Comparison of ENCODE assay signal across 9 cellular contexts in genomic region chr4:52641853-52642563, GRCh38. TPM values are rescaled to one million over a fixed set of nuclear protein-coding genes. Genes with fewer than 3 reads are reported as not detected.
DNase-seq lines count a peak whose midpoint lies in the region; ATAC-seq and TF ChIP-seq lines count a peak whose summit lies in the region.
"Had no signal": no experiment of that assay in that cellular context is flagged by ENCODE, and none has a peak within 500 bp of the region (broad histone marks: within the 10 kb centered on the region; RNA-seq: fewer than 3 reads in every experiment).

No MANE protein-coding gene starts in this region.

- peaks cover 9 to 25% of the 10 kb centered on the region in 2 experiments; a peak in 3 of 4 replicates for H3K4me1 ChIP-seq in SK-N-SH (ENCODE audit: control insufficient read depth in 1 of 2, insufficient read depth in 2 of 2, low read depth in 1 of 2, low read length in 1 of 2)
- no peaks in the 10 kb centered on the region for H3K4me1 ChIP-seq in MM.1S (ENCODE audit: low read length)

- no peak overlapping the region for H3K4me3 ChIP-seq in SK-N-SH (ENCODE audit: low read depth in 2 of 2, low read length in 1 of 2)
- no peak overlapping the region for H3K4me3 ChIP-seq in MM.1S (ENCODE audit: low read length)

- peaks cover 8% of the 10 kb centered on the region for H3K4me1 Mint-ChIP-seq in activated CD8-positive, alpha-beta T cell treated with anti-CD3 and anti-CD28 coated beads for 36 hours (ENCODE audit: low read depth)
- H3K4me1 Mint-ChIP-seq in activated CD8-positive, alpha-beta T cell treated with anti-CD3 and anti-CD28 coated beads, Interleukin-2, amount 10 ng/mL, durations not matched to agents 7 days and 5 days (ENCODE audit: low read depth): peaks cover 4% of the 10 kb centered on the region
- peaks cover 45% of the 10 kb centered on the region for H3K4me1 Mint-ChIP-seq in stimulated activated effector memory CD8-positive, alpha-beta T cell treated with anti-CD3 and anti-CD28 coated beads, Interleukin-12 subunit alpha, Interleukin-12 subunit beta, amount 100 ng/mL, for 72 hours

- intact Hi-C loops in activated CD8-positive, alpha-beta T cell treated with anti-CD3 and anti-CD28 coated beads for 36 hours (cut with micrococcal nuclease): no loop called here

- H2AFZ ChIP-seq in SK-N-SH (ENCODE audit: low read depth) (no peak overlapping the region), MM.1S (ENCODE audit: low read length) (no peak overlapping the region)

- no peak overlapping the region for H3K27ac Mint-ChIP-seq in activated CD8-positive, alpha-beta T cell treated with anti-CD3 and anti-CD28 coated beads for 36 hours
- no peak overlapping the region for H3K27ac Mint-ChIP-seq in activated CD8-positive, alpha-beta T cell treated with anti-CD3 and anti-CD28 coated beads, Interleukin-2, amount 10 ng/mL, durations not matched to agents 7 days and 5 days
- no peak overlapping the region for H3K27ac Mint-ChIP-seq in stimulated activated effector memory CD8-positive, alpha-beta T cell treated with anti-CD3 and anti-CD28 coated beads, Interleukin-12 subunit alpha, Interleukin-12 subunit beta, amount 100 ng/mL, for 72 hours

- DNase-seq in activated CD8-positive, alpha-beta T cell treated with anti-CD3 and anti-CD28 coated beads for 36 hours: no peak
- no peak for DNase-seq in activated CD8-positive, alpha-beta T cell treated with anti-CD3 and anti-CD28 coated beads, Interleukin-2, amount 10 ng/mL, durations not matched to agents 7 days and 5 days
- DNase-seq in SK-N-SH (no peak), AML-193 (lab: John Stamatoyannopoulos, UW) (no peak), MM.1S (no peak), NCI-H2081 treated with DMSO at 0.1 percent for 48 hours (lab: John Stamatoyannopoulos, UW) (no peak)
- no peak for DNase-seq in stimulated activated effector memory CD8-positive, alpha-beta T cell treated with anti-CD3 and anti-CD28 coated beads, Interleukin-12 subunit alpha, Interleukin-12 subunit beta, amount 100 ng/mL, for 72 hours (ENCODE audit: low spot score in 2 of 2)
- DNase-seq: cerebellar nuclear complex had no signal

- no peaks in the 10 kb centered on the region for H3K9me3 Mint-ChIP-seq in activated CD8-positive, alpha-beta T cell treated with anti-CD3 and anti-CD28 coated beads for 36 hours
- no peaks in the 10 kb centered on the region for H3K9me3 Mint-ChIP-seq in activated CD8-positive, alpha-beta T cell treated with anti-CD3 and anti-CD28 coated beads, Interleukin-2, amount 10 ng/mL, durations not matched to agents 7 days and 5 days (ENCODE audit: insufficient read depth)
- H3K9me3 Mint-ChIP-seq in stimulated activated effector memory CD8-positive, alpha-beta T cell treated with anti-CD3 and anti-CD28 coated beads, Interleukin-12 subunit alpha, Interleukin-12 subunit beta, amount 100 ng/mL, for 72 hours: no peaks in the 10 kb centered on the region

- TF ChIP-seq RAD21 in SK-N-SH (IDR thresholded peaks at IDR 0.05; ENCODE audit: low read length): no peak

- no peak for TF ChIP-seq CTCF in activated CD8-positive, alpha-beta T cell treated with anti-CD3 and anti-CD28 coated beads for 36 hours (IDR thresholded peaks at IDR 0.05)
- TF ChIP-seq CTCF in SK-N-SH (IDR thresholded peaks at IDR 0.05) (no peak), MM.1S (IDR thresholded peaks at IDR 0.05; ENCODE audit: low read length) (no peak)

- H4K20me1 ChIP-seq in SK-N-SH (ENCODE audit: insufficient read depth) (no peaks in the 10 kb centered on the region), MM.1S (ENCODE audit: insufficient read depth, low read length) (no peaks in the 10 kb centered on the region)

- H3K4me3 Mint-ChIP-seq in activated CD8-positive, alpha-beta T cell treated with anti-CD3 and anti-CD28 coated beads for 36 hours: no peak overlapping the region
- H3K4me3 Mint-ChIP-seq in activated CD8-positive, alpha-beta T cell treated with anti-CD3 and anti-CD28 coated beads, Interleukin-2, amount 10 ng/mL, durations not matched to agents 7 days and 5 days: no peak overlapping the region
- no peak overlapping the region for H3K4me3 Mint-ChIP-seq in stimulated activated effector memory CD8-positive, alpha-beta T cell treated with anti-CD3 and anti-CD28 coated beads, Interleukin-12 subunit alpha, Interleukin-12 subunit beta, amount 100 ng/mL, for 72 hours

- 72% methylated on average over 3 of the region's 3 CpGs for WGBS in SK-N-SH (ENCODE audit: low lambda C conversion rate)

- peak; percentile 72 for ATAC-seq in activated CD8-positive, alpha-beta T cell treated with anti-CD3 and anti-CD28 coated beads for 36 hours
- no peak for ATAC-seq in activated CD8-positive, alpha-beta T cell treated with anti-CD3 and anti-CD28 coated beads, Interleukin-2, amount 10 ng/mL, durations not matched to agents 7 days and 5 days
- peak; percentile 86 for ATAC-seq in HG02885 (IDR thresholded peaks at IDR 0.05; ENCODE audit: poor library complexity, unreplicated experiment)
- peak; percentile 93 for ATAC-seq in stimulated activated effector memory CD8-positive, alpha-beta T cell treated with anti-CD3 and anti-CD28 coated beads, Interleukin-12 subunit alpha, Interleukin-12 subunit beta, amount 100 ng/mL, for 72 hours

- no peaks in the 10 kb centered on the region for H3K36me3 Mint-ChIP-seq in activated CD8-positive, alpha-beta T cell treated with anti-CD3 and anti-CD28 coated beads for 36 hours (ENCODE audit: low read depth)
- no peaks in the 10 kb centered on the region for H3K36me3 Mint-ChIP-seq in activated CD8-positive, alpha-beta T cell treated with anti-CD3 and anti-CD28 coated beads, Interleukin-2, amount 10 ng/mL, durations not matched to agents 7 days and 5 days (ENCODE audit: low read depth)
- H3K36me3 Mint-ChIP-seq in stimulated activated effector memory CD8-positive, alpha-beta T cell treated with anti-CD3 and anti-CD28 coated beads, Interleukin-12 subunit alpha, Interleukin-12 subunit beta, amount 100 ng/mL, for 72 hours: no peaks in the 10 kb centered on the region

- peaks cover 4% of the 10 kb centered on the region for H3F3A ChIP-seq in SK-N-SH (replicated peaks; ENCODE audit: insufficient read depth)
- H3F3A ChIP-seq in MM.1S (ENCODE audit: insufficient read depth, low read length): no peaks in the 10 kb centered on the region

- POLR2A ChIA-PET in activated CD8-positive, alpha-beta T cell treated with anti-CD3 and anti-CD28 coated beads for 36 hours (lab: Charles Lee): no interaction called here
- POLR2A ChIA-PET in activated CD8-positive, alpha-beta T cell treated with anti-CD3 and anti-CD28 coated beads, Interleukin-2, amount 10 ng/mL, durations not matched to agents 7 days and 5 days (lab: Charles Lee): no interaction called here
- POLR2A ChIA-PET in SK-N-SH (lab: Yijun Ruan, JAX): no interaction called here

- H3K9ac ChIP-seq in SK-N-SH: no peak overlapping the region
- H3K9ac ChIP-seq in MM.1S (ENCODE audit: low read length): no peak overlapping the region

- H3K36me3 ChIP-seq in SK-N-SH (replicated peaks in 1 of 2; ENCODE audit: control insufficient read depth in 1 of 2, insufficient read depth in 2 of 2, low read length in 1 of 2) (no peaks in the 10 kb centered on the region), MM.1S (replicated peaks; ENCODE audit: insufficient read depth, low read length) (no peaks in the 10 kb centered on the region)

- H3K27me3 ChIP-seq in SK-N-SH (ENCODE audit: insufficient read depth) (no peaks in the 10 kb centered on the region), MM.1S (replicated peaks; ENCODE audit: insufficient read depth, low read length) (no peaks in the 10 kb centered on the region)

- CTCF ChIA-PET in activated CD8-positive, alpha-beta T cell treated with anti-CD3 and anti-CD28 coated beads for 36 hours (lab: Charles Lee): no interaction called here
- CTCF ChIA-PET in activated CD8-positive, alpha-beta T cell treated with anti-CD3 and anti-CD28 coated beads, Interleukin-2, amount 10 ng/mL, durations not matched to agents 7 days and 5 days (lab: Charles Lee): no interaction called here
- CTCF ChIA-PET in SK-N-SH (lab: Yijun Ruan, JAX): no interaction called here

- H3K27ac ChIP-seq in SK-N-SH (ENCODE audit: low read depth in 2 of 2, low read length in 1 of 2) (peak overlapping the region in 1 of 2 experiments; percentile 27; a peak in 1 of 4 replicates), MM.1S (ENCODE audit: low read length) (no peak overlapping the region)

- no peaks in the 10 kb centered on the region for H3K9me2 ChIP-seq in SK-N-SH
- H3K9me2 ChIP-seq in MM.1S (replicated peaks; ENCODE audit: insufficient read depth, low read length): no peaks in the 10 kb centered on the region

- H3K9me3 ChIP-seq in SK-N-SH (no peaks in the 10 kb centered on the region), MM.1S (replicated peaks; ENCODE audit: insufficient read depth, low read length) (no peaks in the 10 kb centered on the region)

- H3K4me2 ChIP-seq in SK-N-SH: no peak overlapping the region; the same call in 1 of the 2 replicates
- H3K4me2 ChIP-seq in MM.1S (ENCODE audit: low read depth, low read length): no peak overlapping the region

- H3K79me2 ChIP-seq in SK-N-SH (ENCODE audit: insufficient read depth) (peaks cover 24% of the 10 kb centered on the region), MM.1S (ENCODE audit: low read length) (no peaks in the 10 kb centered on the region)

- H3K27me3 Mint-ChIP-seq in activated CD8-positive, alpha-beta T cell treated with anti-CD3 and anti-CD28 coated beads for 36 hours: no peaks in the 10 kb centered on the region
- H3K27me3 Mint-ChIP-seq in activated CD8-positive, alpha-beta T cell treated with anti-CD3 and anti-CD28 coated beads, Interleukin-2, amount 10 ng/mL, durations not matched to agents 7 days and 5 days (ENCODE audit: low read depth): no peaks in the 10 kb centered on the region

- TF ChIP-seq EP300 in SK-N-SH (IDR thresholded peaks at IDR 0.05; ENCODE audit: borderline replicate concordance in 1 of 2, low read depth in 1 of 2, low read length in 1 of 2): no peak

TF ChIP-seq in SK-N-SH, 30 proteins besides CTCF, POLR2A, EP300 and RAD21 (continues in another document):
- TF ChIP-seq MAX (IDR thresholded peaks at IDR 0.05; ENCODE audit: low read depth): no peak
- TF ChIP-seq FOSL2 (IDR thresholded peaks at IDR 0.05; ENCODE audit: borderline replicate concordance, low read depth): peak; percentile 80
- peak; percentile 53 for TF ChIP-seq JUND (IDR thresholded peaks at IDR 0.05)

RNA-seq across cellular contexts. Expression of gene USP46, which starts 17.1 kb away (rescaled TPM):
- total RNA-seq in activated CD8-positive, alpha-beta T cell treated with anti-CD3 and anti-CD28 coated beads for 36 hours: 1 to 10 TPM; 2.8 TPM
- 1 to 10 TPM; 3.8 to 4.6 TPM for total RNA-seq in activated CD8-positive, alpha-beta T cell treated with anti-CD3 and anti-CD28 coated beads, Interleukin-2, amount 10 ng/mL, durations not matched to agents 7 days and 5 days
- 4.5 and 6.0 TPM in 2 replicates for polyA plus RNA-seq in SK-N-SH (2012; rRNA removed)
- polyA plus RNA-seq in SK-N-SH (2012; cell fraction: cytosol; rRNA removed): 7.2 and 8.1 TPM in 2 replicates
- polyA plus RNA-seq in SK-N-SH (2012; cell fraction: nucleus; rRNA removed): 2.3 and 6.1 TPM in 2 replicates
